ENCODE assay signal across 2 cellular contexts in genomic region chr10:46907186-46907585, GRCh38. TPM values are rescaled to one million over a fixed set of nuclear protein-coding genes. Genes with fewer than 3 reads are reported as not detected.
"Had no signal": no experiment of that assay in that cellular context is flagged by ENCODE, and none has a peak within 500 bp of the region (broad histone marks: within the 10 kb centered on the region; RNA-seq: fewer than 3 reads in every experiment).

No MANE protein-coding gene starts in this region.

RNA-seq across cellular contexts. Expression of gene PTPN20, which starts 4.0 kb away (rescaled TPM):
- total RNA-seq: HT-29, SJCRH30 had no signal
